ENCODE assay signal across 9 cellular contexts in genomic region chr18:48913201-48913600, GRCh38. TPM values are rescaled to one million over a fixed set of nuclear protein-coding genes. Genes with fewer than 3 reads are reported as not detected.
DNase-seq lines count a peak whose midpoint lies in the region; ATAC-seq and TF ChIP-seq lines count a peak whose summit lies in the region.
"Had no signal": no experiment of that assay in that cellular context is flagged by ENCODE, and none has a peak within 500 bp of the region (broad histone marks: within the 10 kb centered on the region; RNA-seq: fewer than 3 reads in every experiment).

No MANE protein-coding gene starts in this region.

- TF ChIP-seq CTCF in VCaP (conservative IDR thresholded peaks at IDR 0.05) (peak; percentile 34; the same call in 1 of the 2 replicates), colonic mucosa (IDR thresholded peaks at IDR 0.05) (peak; percentile 29)

- H3K27me3 ChIP-seq in colonic mucosa = no peaks in the 10 kb centered on the region
- H3K27me3 ChIP-seq: adrenal gland had no signal

- H3K36me3 ChIP-seq in colonic mucosa = no peaks in the 10 kb centered on the region
- H3K36me3 ChIP-seq: adrenal gland had no signal

- no peak for ATAC-seq in GM18858 (IDR thresholded peaks at IDR 0.05; ENCODE audit: unreplicated experiment)

- intact Hi-C loops in colonic mucosa (cut with DNase I) = loop anchor here (5.0 to 10.0 kb wide), 2 partner anchors 136 to 238 kb away; no protein-coding TSS in a partner anchor

- no peaks in the 10 kb centered on the region for H3K4me1 ChIP-seq in colonic mucosa

- DNase-seq in NCI-H146 (lab: John Stamatoyannopoulos, UW) (peak; percentile 36), NCI-H146 treated with DMSO at 0.1 percent for 48 hours (lab: John Stamatoyannopoulos, UW; ENCODE audit: unreplicated experiment) (no peak), colonic mucosa (peak; percentile 41), amygdala (lab: John Stamatoyannopoulos, UW) (no peak), AG20443 (ENCODE audit: low spot score) (no peak)
- DNase-seq in stimulated activated CD4-positive, alpha-beta T cell treated with anti-CD3 and anti-CD28 coated beads, Interleukin-4, amount 100 ng/mL, for 4 hours = peak; percentile 36 to 48

- no peak overlapping the region for H3K4me3 ChIP-seq in colonic mucosa
- H3K4me3 ChIP-seq: adrenal gland had no signal

- no peak overlapping the region for H3K9ac ChIP-seq in colonic mucosa (ENCODE audit: low read depth in 2 of 2, low read length in 2 of 2)

- H3K27ac ChIP-seq in VCaP (no peak overlapping the region), colonic mucosa (no peak overlapping the region)
- H3K27ac ChIP-seq: adrenal gland had no signal

- no peaks in the 10 kb centered on the region for H3K9me3 ChIP-seq in colonic mucosa
- H3K9me3 ChIP-seq: adrenal gland had no signal

RNA-seq across cellular contexts. Expression of gene SMAD7, which starts 37.6 kb away (rescaled TPM):
- total RNA-seq in colonic mucosa = 10 to 100 TPM; 21.2 to 21.6 TPM

Comparison
In these comparisons a context has a peak if more than half of its experiments do, and no peak if none do; other contexts are left out.
1. DNase-seq: peak in NCI-H146 (single experiment), colonic mucosa (single experiment) and stimulated activated CD4-positive, alpha-beta T cell treated with anti-CD3 and anti-CD28 coated beads, Interleukin-4, amount 100 ng/mL, for 4 hours (2 of 2); none in NCI-H146 treated with DMSO at 0.1 percent for 48 hours (single experiment), amygdala (0 of 56) and AG20443 (single experiment).